In the genomic region with DNA sequence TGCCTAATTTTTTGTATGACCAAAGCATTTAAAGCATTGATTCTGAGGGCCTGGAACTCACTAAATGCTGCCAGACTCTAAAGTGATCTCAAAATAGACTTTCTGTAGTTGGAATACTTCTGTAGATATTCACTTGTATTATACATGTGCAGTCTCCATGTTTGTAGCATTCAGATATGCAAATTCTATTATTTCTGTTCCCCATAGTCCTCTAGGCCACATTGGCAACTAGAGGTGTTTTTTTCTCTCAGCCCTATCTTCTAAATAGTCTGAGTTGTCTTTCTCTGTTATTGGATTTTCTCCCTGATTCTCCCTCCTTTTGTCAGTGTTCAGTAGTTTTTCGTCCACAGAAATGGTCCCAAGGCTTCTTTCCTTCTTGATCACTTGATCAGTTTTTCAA, we compare ENCODE assay signal across 16 cellular contexts.
"Had no signal": no experiment of that assay in that cellular context is flagged by ENCODE, and none has a peak within 500 bp of the region (broad histone marks: within the 10 kb centered on the region; RNA-seq: fewer than 3 reads in every experiment).

No MANE protein-coding gene starts in this region.

- H3K36me3 ChIP-seq: adrenal gland, tibial nerve, uterus had no signal

- H3K4me3 Mint-ChIP-seq: activated CD4-positive, alpha-beta memory T cell treated with anti-CD3 and anti-CD28 coated beads for 36 hours had no signal

- H3K27me3 ChIP-seq: adrenal gland, spleen, tibial nerve, uterus had no signal

- H3K4me1 ChIP-seq: uterus had no signal

- H3K27ac Mint-ChIP-seq: activated T-helper 2 cell treated with anti-CD3 and anti-CD28 coated beads, Interferon-gamma antibody, Interleukin-2, Interleukin-4, amounts not matched to agents 10 μg/mL and 5 μg/mL and 100 μg/mL, durations not matched to agents 14 hours and 24 hours and 36 hours had no signal

- DNase-seq: activated CD4-positive, alpha-beta memory T cell treated with anti-CD3 and anti-CD28 coated beads for 36 hours; activated naive CD4-positive, alpha-beta T cell treated with Interleukin-2 at 50 U/mL for 16 hours; activated T-cell treated with anti-CD3 and anti-CD28 coated beads for 4 hours; adrenal gland; cerebellar nuclear complex; cortex of kidney; head of caudate nucleus; kidney; mammary epithelial cell; spleen; stimulated activated naive CD4-positive, alpha-beta T cell treated with Interleukin-2 at 50 U/mL for 16 hours; T-helper 2 cell; uterus had no signal

- H3K27me3 Mint-ChIP-seq: activated CD4-positive, alpha-beta memory T cell treated with anti-CD3 and anti-CD28 coated beads for 36 hours had no signal

- H3K27ac ChIP-seq: adrenal gland, tibial nerve, uterus, VCaP had no signal

- H3K9me3 ChIP-seq: adrenal gland, spleen, tibial nerve, uterus had no signal

- H3K4me3 ChIP-seq: adrenal gland, spleen, tibial nerve, uterus had no signal
